18 cellular contexts compared by ENCODE assay signal in the genomic region with DNA sequence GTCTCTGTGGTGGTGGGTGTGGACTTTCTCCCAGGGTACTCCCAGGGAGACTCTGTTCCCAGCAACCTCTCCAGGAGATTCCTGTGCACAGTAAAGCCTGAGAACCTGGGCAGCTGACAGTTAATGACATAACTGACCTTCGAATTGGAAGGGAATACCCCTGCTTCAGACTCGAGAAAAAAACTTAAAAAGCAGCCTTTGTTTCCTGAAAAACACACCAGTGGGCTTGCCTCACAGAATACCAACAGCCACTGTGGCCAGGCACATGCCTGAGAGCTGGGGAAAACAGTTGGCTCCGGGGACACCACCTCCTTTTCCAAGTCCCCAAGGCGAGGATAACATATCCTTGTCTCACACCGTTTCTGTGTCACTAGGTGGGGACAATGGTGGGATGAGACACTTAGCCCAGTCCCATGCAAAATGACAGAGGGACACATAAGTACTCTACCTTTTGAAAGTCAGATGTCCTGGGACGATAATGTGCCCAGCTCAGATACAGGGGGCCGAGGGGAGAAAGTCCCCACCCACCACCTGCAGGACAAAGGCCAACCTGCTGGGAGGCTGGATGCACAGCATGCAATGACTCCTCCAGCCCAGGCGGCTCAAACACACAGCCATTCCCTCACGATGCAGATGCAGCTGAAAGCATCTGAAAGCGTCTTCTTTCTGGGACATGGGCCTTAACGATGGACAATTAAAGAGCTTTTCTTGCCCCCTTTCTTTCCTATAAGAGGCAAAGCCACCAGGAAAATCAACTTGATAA.
DNase-seq lines count a peak whose midpoint lies in the region; ATAC-seq, FAIRE-seq and TF ChIP-seq lines count a peak whose summit lies in the region.
"Had no signal": no experiment of that assay in that cellular context is flagged by ENCODE, and none has a peak within 500 bp of the region (broad histone marks: within the 10 kb centered on the region; RNA-seq: fewer than 3 reads in every experiment).

No MANE protein-coding gene starts in this region.

- H3K4me2 ChIP-seq in mesendoderm (ENCODE audit: low read length) (no peak overlapping the region), smooth muscle cell (no peak overlapping the region)

- no peak overlapping the region for H4K5ac ChIP-seq in mesendoderm (ENCODE audit: low read length)

- H2BK15ac ChIP-seq in mesendoderm (replicated peaks; ENCODE audit: low read depth): no peak overlapping the region

- H2BK120ac ChIP-seq in mesendoderm (ENCODE audit: low read depth, low read length): no peak overlapping the region

- H3K36me3 ChIP-seq in heart right ventricle (peaks cover 0 to 92% (median 20%) of the 10 kb centered on the region in 9 donors), mesendoderm (ENCODE audit: control insufficient read depth, insufficient read depth, low read length) (no peaks in the 10 kb centered on the region), smooth muscle cell (ENCODE audit: low read depth) (no peaks in the 10 kb centered on the region), prostate gland (peaks cover 4 to 11% of the 10 kb centered on the region in 2 donors)
- H3K36me3 ChIP-seq: uterus had no signal

- peaks cover 40% of the 10 kb centered on the region for H3K4me1 Mint-ChIP-seq in chondrocyte (ENCODE audit: low read depth)

- 63 to 67% methylated on average over 11 of the region's 11 CpGs for WGBS in heart right ventricle, 2 donors
- no CpG with 5 or more reads among the region's 11 CpGs for WGBS in mesendoderm (ENCODE audit: extremely low coverage, insufficient coverage, low lambda C conversion rate)
- WGBS in smooth muscle cell (ENCODE audit: low lambda C conversion rate): 78% methylated on average over 11 of the region's 11 CpGs
- WGBS in prostate gland: 68% methylated on average over 11 of the region's 11 CpGs

- no peak overlapping the region for H3K18ac ChIP-seq in mesendoderm (ENCODE audit: low read length)

- H3K79me2 ChIP-seq in mesendoderm (ENCODE audit: control insufficient read depth, insufficient read depth, low read length) (no peaks in the 10 kb centered on the region), smooth muscle cell (ENCODE audit: low read depth) (no peaks in the 10 kb centered on the region)

- H3K27me3 ChIP-seq in heart right ventricle: no peaks in the 10 kb centered on the region
- no peaks in the 10 kb centered on the region for H3K27me3 ChIP-seq in mesendoderm (ENCODE audit: insufficient read depth, low read length, poor library complexity)
- H3K27me3 ChIP-seq in smooth muscle cell (ENCODE audit: low read depth): no peaks in the 10 kb centered on the region
- no peaks in the 10 kb centered on the region for H3K27me3 ChIP-seq in prostate gland (replicated peaks; ENCODE audit: insufficient read depth)
- H3K27me3 ChIP-seq: uterus had no signal

- H3K4me3 Mint-ChIP-seq in chondrocyte (ENCODE audit: unreplicated experiment): no peak overlapping the region
- H3K4me3 Mint-ChIP-seq: stimulated activated naive CD8-positive, alpha-beta T cell treated with anti-CD3 and anti-CD28 coated beads, Interleukin-15, Interleukin-2, amounts not matched to agents 100 ng/mL and 50 ng/mL, for 24 hours had no signal

- H3K9me3 ChIP-seq in heart right ventricle: no peaks in the 10 kb centered on the region
- no peaks in the 10 kb centered on the region for H3K9me3 ChIP-seq in smooth muscle cell (replicated peaks; ENCODE audit: low read depth)
- H3K9me3 ChIP-seq in prostate gland: no peaks in the 10 kb centered on the region
- H3K9me3 ChIP-seq: uterus had no signal

- no peak for ATAC-seq in heart right ventricle
- ATAC-seq in left cardiac atrium: no peak

- no peak overlapping the region for H2AFZ ChIP-seq in smooth muscle cell (ENCODE audit: low read depth)

- no peaks in the 10 kb centered on the region for H3K27me3 Mint-ChIP-seq in chondrocyte (ENCODE audit: low read depth)
- H3K27me3 Mint-ChIP-seq: stimulated activated naive CD8-positive, alpha-beta T cell treated with anti-CD3 and anti-CD28 coated beads, Interleukin-15, Interleukin-2, amounts not matched to agents 100 ng/mL and 50 ng/mL, for 24 hours had no signal

- intact Hi-C loops in heart right ventricle (cut with DNase I): no loop called here
- intact Hi-C loops in left cardiac atrium (cut with DNase I): no loop called here
- intact Hi-C loops in prostate gland (cut with DNase I): no loop called here

- no peak overlapping the region for H3K9ac ChIP-seq in mesendoderm (ENCODE audit: low read length)
- no peak overlapping the region for H3K9ac ChIP-seq in smooth muscle cell (ENCODE audit: low read depth)

- H3K4me3 ChIP-seq in heart right ventricle (no peak overlapping the region), mesendoderm (ENCODE audit: low read length) (no peak overlapping the region), smooth muscle cell (no peak overlapping the region), prostate gland (no peak overlapping the region)
- H3K4me3 ChIP-seq: uterus had no signal

- no peak overlapping the region for H2AK5ac ChIP-seq in mesendoderm (ENCODE audit: low read length)

- no peak overlapping the region for H3K4ac ChIP-seq in mesendoderm (ENCODE audit: low read depth, low read length)

- H3K27ac ChIP-seq in heart right ventricle (peak overlapping the region in 6 of 10 donors; percentile 50 to 90 (median 86)), mesendoderm (ENCODE audit: low read depth, low read length) (no peak overlapping the region), temporal lobe (ENCODE audit: low read depth, low read length) (peak overlapping the region; percentile 75), smooth muscle cell (ENCODE audit: low read depth) (no peak overlapping the region), prostate gland (no peak overlapping the region)
- H3K27ac ChIP-seq: uterus had no signal

- DNase-seq in heart right ventricle: no peak
- DNase-seq in left cardiac atrium: no peak
- DNase-seq in chondrocyte (ENCODE audit: low spot score): no peak
- peak; percentile 28 for DNase-seq in mesendoderm
- no peak for DNase-seq in smooth muscle cell (lab: John Stamatoyannopoulos, UW; ENCODE audit: unreplicated experiment)
- DNase-seq in prostate gland (ENCODE audit: low spot score): no peak
- DNase-seq in GM12891 (ENCODE audit: insufficient read length, low spot score): no peak
- DNase-seq: ACHN; activated CD4-positive, CD25-positive, alpha-beta regulatory T cell treated with anti-CD3 and anti-CD28 coated beads, Interleukin-2, amount 50 U/mL, for 72 hours; activated effector memory CD4-positive, alpha-beta T cell treated with Interleukin-2 at 50 U/mL for 16 hours; cortex of kidney; Karpas-422; SIG-M5; stimulated activated CD4-positive, alpha-beta T cell treated with anti-CD3 and anti-CD28 coated beads, Interleukin-15, amount 100 ng/mL, for 24 hours; uterus had no signal

- no peak overlapping the region for H2BK5ac ChIP-seq in mesendoderm (ENCODE audit: low read length)

- TF ChIP-seq CTCF in heart right ventricle (IDR thresholded peaks at IDR 0.05) (no peak), chondrocyte (IDR thresholded peaks at IDR 0.05) (no peak), smooth muscle cell (IDR thresholded peaks at IDR 0.05; ENCODE audit: borderline replicate concordance, insufficient read depth, poor library complexity, severe bottlenecking) (no peak), prostate gland (IDR thresholded peaks at IDR 0.05) (no peak)

- no peak overlapping the region for H3K23ac ChIP-seq in mesendoderm (ENCODE audit: low read length)

- peaks cover 42% of the 10 kb centered on the region for H3K36me3 Mint-ChIP-seq in chondrocyte (ENCODE audit: low read depth)

- H3K4me1 ChIP-seq in heart right ventricle (peaks cover 15 to 81% (median 67%) of the 10 kb centered on the region in 9 donors), mesendoderm (ENCODE audit: control insufficient read depth, low read depth, low read length) (peaks cover 8% of the 10 kb centered on the region), smooth muscle cell (ENCODE audit: low read depth) (peaks cover 3% of the 10 kb centered on the region), prostate gland (replicated peaks) (peaks cover 8% of the 10 kb centered on the region)
- H3K4me1 ChIP-seq: uterus had no signal

- H3K9me3 Mint-ChIP-seq in chondrocyte (ENCODE audit: low read depth): no peaks in the 10 kb centered on the region
- H3K9me3 Mint-ChIP-seq: stimulated activated naive CD8-positive, alpha-beta T cell treated with anti-CD3 and anti-CD28 coated beads, Interleukin-15, Interleukin-2, amounts not matched to agents 100 ng/mL and 50 ng/mL, for 24 hours had no signal

- TF ChIP-seq POLR2A in prostate gland (IDR thresholded peaks at IDR 0.05) (no peak), GM12891 (IDR thresholded peaks at IDR 0.05; ENCODE audit: low read depth, low read length) (no peak)

- peak overlapping the region; percentile 27 for H3K27ac Mint-ChIP-seq in chondrocyte (ENCODE audit: unreplicated experiment)
- H3K27ac Mint-ChIP-seq: stimulated activated naive CD8-positive, alpha-beta T cell treated with anti-CD3 and anti-CD28 coated beads, Interleukin-15, Interleukin-2, amounts not matched to agents 100 ng/mL and 50 ng/mL, for 24 hours had no signal

- peak overlapping the region; percentile 28 for H3K56ac ChIP-seq in mesendoderm (ENCODE audit: low read length)

- no peak overlapping the region for H4K8ac ChIP-seq in mesendoderm (ENCODE audit: low read depth, low read length)

- FAIRE-seq in GM12891 (lab: Jason Lieb, UNC): no peak
- FAIRE-seq: keratinocyte had no signal

- H3F3A ChIP-seq in smooth muscle cell (ENCODE audit: low read depth): no peaks in the 10 kb centered on the region

- peaks cover 43% of the 10 kb centered on the region for H4K20me1 ChIP-seq in smooth muscle cell (ENCODE audit: low read depth)

- H3K79me1 ChIP-seq in mesendoderm (ENCODE audit: low read length): no peaks in the 10 kb centered on the region

TF ChIP-seq in GM12891, 5 proteins besides CTCF, POLR2A, EP300 and RAD21:
- no peak for TF ChIP-seq POLR2AphosphoS5 (IDR thresholded peaks at IDR 0.05; ENCODE audit: low read depth, low read length)
- TF ChIP-seq POU2F2 (IDR thresholded peaks at IDR 0.05; ENCODE audit: low read depth, low read length): no peak
- TF ChIP-seq SPI1 (IDR thresholded peaks at IDR 0.05; ENCODE audit: low read depth, low read length): no peak
- no peak; the same call in 1 of the 2 replicates for TF ChIP-seq TAF1 (IDR thresholded peaks at IDR 0.05; ENCODE audit: low read depth, low read length)
- TF ChIP-seq PAX5 (IDR thresholded peaks at IDR 0.05; ENCODE audit: insufficient read depth, low read length, severe bottlenecking): no peak

Comparison
In these comparisons a context has a peak if more than half of its experiments do, and no peak if none do; other contexts are left out.
1. H3K27ac ChIP-seq: peak in heart right ventricle (6 of 10) and temporal lobe (single experiment); none in mesendoderm (single experiment), smooth muscle cell (single experiment) and prostate gland (0 of 2).